Comparison of ENCODE assay signal across 1 cellular context in genomic region chr2:169397697-169398096, GRCh38.
TF ChIP-seq lines count a peak whose summit lies in the region.

No MANE protein-coding gene starts in this region.

TF ChIP-seq in liver, 16 proteins besides CTCF, POLR2A, EP300 and RAD21 (continued from another document):
- TF ChIP-seq, protein P1, sequence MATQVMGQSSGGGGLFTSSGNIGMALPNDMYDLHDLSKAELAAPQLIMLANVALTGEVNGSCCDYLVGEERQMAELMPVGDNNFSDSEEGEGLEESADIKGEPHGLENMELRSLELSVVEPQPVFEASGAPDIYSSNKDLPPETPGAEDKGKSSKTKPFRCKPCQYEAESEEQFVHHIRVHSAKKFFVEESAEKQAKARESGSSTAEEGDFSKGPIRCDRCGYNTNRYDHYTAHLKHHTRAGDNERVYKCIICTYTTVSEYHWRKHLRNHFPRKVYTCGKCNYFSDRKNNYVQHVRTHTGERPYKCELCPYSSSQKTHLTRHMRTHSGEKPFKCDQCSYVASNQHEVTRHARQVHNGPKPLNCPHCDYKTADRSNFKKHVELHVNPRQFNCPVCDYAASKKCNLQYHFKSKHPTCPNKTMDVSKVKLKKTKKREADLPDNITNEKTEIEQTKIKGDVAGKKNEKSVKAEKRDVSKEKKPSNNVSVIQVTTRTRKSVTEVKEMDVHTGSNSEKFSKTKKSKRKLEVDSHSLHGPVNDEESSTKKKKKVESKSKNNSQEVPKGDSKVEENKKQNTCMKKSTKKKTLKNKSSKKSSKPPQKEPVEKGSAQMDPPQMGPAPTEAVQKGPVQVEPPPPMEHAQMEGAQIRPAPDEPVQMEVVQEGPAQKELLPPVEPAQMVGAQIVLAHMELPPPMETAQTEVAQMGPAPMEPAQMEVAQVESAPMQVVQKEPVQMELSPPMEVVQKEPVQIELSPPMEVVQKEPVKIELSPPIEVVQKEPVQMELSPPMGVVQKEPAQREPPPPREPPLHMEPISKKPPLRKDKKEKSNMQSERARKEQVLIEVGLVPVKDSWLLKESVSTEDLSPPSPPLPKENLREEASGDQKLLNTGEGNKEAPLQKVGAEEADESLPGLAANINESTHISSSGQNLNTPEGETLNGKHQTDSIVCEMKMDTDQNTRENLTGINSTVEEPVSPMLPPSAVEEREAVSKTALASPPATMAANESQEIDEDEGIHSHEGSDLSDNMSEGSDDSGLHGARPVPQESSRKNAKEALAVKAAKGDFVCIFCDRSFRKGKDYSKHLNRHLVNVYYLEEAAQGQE (IDR thresholded peaks at IDR 0.05) = no peak
- TF ChIP-seq ZBTB33 (IDR thresholded peaks at IDR 0.05) (no peak), HNF4G (IDR thresholded peaks at IDR 0.05) (no peak), FOXA2 (IDR thresholded peaks at IDR 0.05) (no peak), JUND (IDR thresholded peaks at IDR 0.05) (no peak), HNF4A (conservative IDR thresholded peaks at IDR 0.05) (no peak), YY1 (IDR thresholded peaks at IDR 0.05) (no peak), NR2F2 (IDR thresholded peaks at IDR 0.05) (no peak), EGR1 (IDR thresholded peaks at IDR 0.05; ENCODE audit: low read depth in 2 of 2) (no peak)
